In the genomic region with DNA sequence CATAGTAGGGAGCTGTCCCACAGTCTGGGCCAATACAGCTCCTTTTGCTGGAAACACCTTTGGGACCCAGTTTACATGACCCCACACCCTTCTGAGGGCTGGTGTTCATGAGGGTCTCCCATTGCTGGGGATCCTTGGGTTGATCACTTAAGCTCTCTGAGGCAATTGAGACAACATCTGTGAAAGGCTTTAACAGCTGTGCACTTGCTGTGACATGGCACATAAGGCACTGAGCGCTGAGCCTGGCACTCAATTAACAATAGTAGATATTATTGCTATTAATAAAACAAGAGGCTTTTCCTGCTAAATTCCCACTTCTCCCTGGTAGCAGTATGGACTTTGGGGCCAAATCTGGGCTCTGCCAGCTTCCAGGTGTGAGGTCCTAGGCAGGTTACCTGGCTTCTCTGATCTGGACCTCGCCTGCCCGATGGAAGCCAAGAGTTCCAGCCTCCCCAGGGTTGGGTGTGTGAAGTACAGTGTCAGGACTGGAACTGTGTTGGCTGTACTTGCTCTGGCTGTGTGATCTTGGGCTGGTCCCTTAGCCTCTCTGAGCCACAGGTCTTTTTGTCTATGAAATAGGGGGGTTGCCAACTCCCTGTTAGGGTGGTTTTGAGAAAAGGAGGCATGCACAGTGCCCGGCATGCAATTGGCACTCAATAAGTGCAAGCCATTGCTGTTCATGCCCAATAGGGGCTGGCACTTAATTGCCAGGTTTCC, we compare ENCODE assay signal across 1 cellular context.
TF ChIP-seq lines count a peak whose summit lies in the region.

No MANE protein-coding gene starts in this region.

TF ChIP-seq in HepG2, 621 proteins besides CTCF, POLR2A, EP300 and RAD21:
- TF ChIP-seq ZNF768 (CRISPR knock-in tag; IDR thresholded peaks at IDR 0.05) = peak; percentile 92
- no peak for TF ChIP-seq HMG20B (CRISPR knock-in tag; conservative IDR thresholded peaks at IDR 0.05)
- TF ChIP-seq RFXAP (CRISPR knock-in tag; IDR thresholded peaks at IDR 0.05; ENCODE audit: borderline replicate concordance) = no peak
